In genomic region chr16:73713817-73714495, GRCh38 we compare ENCODE assay signal across 9 cellular contexts.
DNase-seq lines count a peak whose midpoint lies in the region; ATAC-seq and TF ChIP-seq lines count a peak whose summit lies in the region.
"Had no signal": no experiment of that assay in that cellular context is flagged by ENCODE, and none has a peak within 500 bp of the region (broad histone marks: within the 10 kb centered on the region; RNA-seq: fewer than 3 reads in every experiment).

No MANE protein-coding gene starts in this region.

- intact Hi-C loops in heart right ventricle (cut with DNase I) (loop anchor here in 2 of 10 donors (2.0 to 10.0 kb wide), 2 partner anchors 161 to 165 kb away; no protein-coding TSS in a partner anchor), left cardiac atrium (cut with DNase I) (no loop called here), upper lobe of right lung (cut with DNase I) (no loop called here)

- TF ChIP-seq CTCF in heart right ventricle (IDR thresholded peaks at IDR 0.05), result peak in 7 of 9 donors; percentile 29 to 52 (median 39)
- TF ChIP-seq CTCF in upper lobe of right lung (IDR thresholded peaks at IDR 0.05), result peak; percentile 40

- H3K4me3 ChIP-seq in heart right ventricle (no peak overlapping the region), upper lobe of right lung (no peak overlapping the region)
- H3K4me3 ChIP-seq in effector memory CD4-positive, alpha-beta T cell (ENCODE audit: insufficient read depth, low read depth, low read length, poor library complexity, severe bottlenecking), result no peak overlapping the region

- DNase-seq in heart right ventricle (peak; percentile 6 to 15), left cardiac atrium (no peak), RKO (ENCODE audit: low spot score) (peak; percentile 7), hippocampal formation (lab: John Stamatoyannopoulos, UW) (peak; percentile 46 to 56), upper lobe of right lung (no peak)
- DNase-seq in activated naive CD4-positive, alpha-beta T cell treated with Interleukin-2 at 50 U/mL for 16 hours, result no peak
- no peak for DNase-seq in effector memory CD4-positive, alpha-beta T cell
- DNase-seq: NCI-H2029 had no signal

- no peak overlapping the region for H3K27ac ChIP-seq in heart right ventricle
- no peak overlapping the region for H3K27ac ChIP-seq in upper lobe of right lung
- H3K27ac ChIP-seq in effector memory CD4-positive, alpha-beta T cell (ENCODE audit: insufficient read depth, low read length, poor library complexity, severe bottlenecking), result no peak overlapping the region

- H3K27me3 ChIP-seq in heart right ventricle (peaks cover 0 to 4% (median 0%) of the 10 kb centered on the region in 7 donors), upper lobe of right lung (no peaks in the 10 kb centered on the region)
- H3K27me3 ChIP-seq in effector memory CD4-positive, alpha-beta T cell (replicated peaks; ENCODE audit: control insufficient read depth, insufficient read depth, low read length, poor library complexity, severe bottlenecking), result no peaks in the 10 kb centered on the region

- ATAC-seq in heart right ventricle, result no peak
- ATAC-seq in left cardiac atrium, result no peak
- peak; percentile 38 for ATAC-seq in upper lobe of right lung
- ATAC-seq in GM18517 (IDR thresholded peaks at IDR 0.05; ENCODE audit: unreplicated experiment), result no peak

- H3K9me3 ChIP-seq in heart right ventricle (no peaks in the 10 kb centered on the region), upper lobe of right lung (no peaks in the 10 kb centered on the region)
- no peaks in the 10 kb centered on the region for H3K9me3 ChIP-seq in effector memory CD4-positive, alpha-beta T cell (ENCODE audit: control insufficient read depth, low read length)

- H3K4me1 ChIP-seq in heart right ventricle, result no peaks in the 10 kb centered on the region
- no peaks in the 10 kb centered on the region for H3K4me1 ChIP-seq in upper lobe of right lung
- no peaks in the 10 kb centered on the region for H3K4me1 ChIP-seq in effector memory CD4-positive, alpha-beta T cell (ENCODE audit: control insufficient read depth, insufficient read depth, low read length, poor library complexity, severe bottlenecking)

- WGBS in heart right ventricle, 2 donors, result 79 to 83% methylated on average over 10 of the region's 10 CpGs

- H3K36me3 ChIP-seq in heart right ventricle (no peaks in the 10 kb centered on the region), upper lobe of right lung (no peaks in the 10 kb centered on the region)
- H3K36me3 ChIP-seq in effector memory CD4-positive, alpha-beta T cell (ENCODE audit: control insufficient read depth, insufficient read depth, low read length), result no peaks in the 10 kb centered on the region

Comparison
In these comparisons a context has a peak if more than half of its experiments do, and no peak if none do; other contexts are left out.
1. DNase-seq: peak in heart right ventricle (2 of 2), RKO (single experiment) and hippocampal formation (2 of 2); none in left cardiac atrium (single experiment), upper lobe of right lung (single experiment), activated naive CD4-positive, alpha-beta T cell treated with Interleukin-2 at 50 U/mL for 16 hours (single experiment) and effector memory CD4-positive, alpha-beta T cell (0 of 3).